In the genomic region with DNA sequence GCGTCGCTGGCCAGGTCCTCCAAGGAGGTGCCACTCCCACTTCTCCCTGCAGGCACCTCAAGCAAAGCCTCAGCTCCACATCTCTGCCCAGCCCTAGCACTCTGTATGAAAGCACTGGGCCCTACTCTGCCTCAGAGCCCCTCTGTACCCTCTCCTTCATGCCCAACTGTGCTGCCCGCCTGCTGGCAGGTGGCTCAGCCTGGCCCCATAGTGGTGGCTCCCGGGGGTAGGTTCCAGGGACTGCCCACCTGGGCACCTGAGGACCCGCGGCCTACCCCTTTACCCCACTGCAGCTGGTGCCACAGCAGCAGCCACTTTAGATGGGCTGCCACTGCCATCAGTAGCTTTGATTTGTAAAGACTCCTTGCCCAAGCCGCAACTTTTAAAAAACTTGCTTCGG, we compare ENCODE assay signal across 33 cellular contexts.
"Had no signal": no experiment of that assay in that cellular context is flagged by ENCODE, and none has a peak within 500 bp of the region (broad histone marks: within the 10 kb centered on the region; RNA-seq: fewer than 3 reads in every experiment).

No MANE protein-coding gene starts in this region.

- H3K4me3 Mint-ChIP-seq: activated B cell treated with CpG ODN at 0.5 μM for 24 hours; activated CD8-positive, alpha-beta T cell treated with anti-CD3 and anti-CD28 coated beads for 36 hours; activated naive CD4-positive, alpha-beta T cell treated with anti-CD3 and anti-CD28 coated beads for 36 hours; activated naive CD4-positive, alpha-beta T cell treated with anti-CD3 and anti-CD28 coated beads, Interleukin-2, amount 50 U/mL, for 24 hours; activated naive CD8-positive, alpha-beta T cell treated with anti-CD3 and anti-CD28 coated beads for 36 hours; activated T-cell treated with anti-CD3 and anti-CD28 coated beads, Interleukin-2, amount 50 U/mL, for 4 hours; activated T-helper 1 cell treated with anti-CD3 and anti-CD28 coated beads, Interleukin-12 subunit alpha, Interleukin-12 subunit beta, Interleukin-2, Interleukin-4 antibody, amounts not matched to agents 30 ng/mL and 10 ng/mL and 1 ng/mL, durations not matched to agents 14 hours and 24 hours and 36 hours; brain; central memory CD8-positive, alpha-beta T cell; effector memory CD8-positive, alpha-beta T cell; T-helper 17 cell; T-helper 2 cell treated with Interferon-gamma antibody and Interleukin-4, amounts not matched to agents 5 μg/mL and 100 μg/mL, for 36 hours had no signal

- ATAC-seq: activated CD4-positive, CD25-positive, alpha-beta regulatory T cell treated with anti-CD3 and anti-CD28 coated beads, Interleukin-2, amount 50 U/mL, for 24 hours; activated CD8-positive, alpha-beta T cell treated with anti-CD3 and anti-CD28 coated beads for 36 hours; activated T-cell treated with anti-CD3 and anti-CD28 coated beads, Interleukin-2, amount 50 U/mL, for 4 hours; effector memory CD8-positive, alpha-beta T cell; foreskin keratinocyte; gastrocnemius medialis; T-helper 17 cell had no signal

- H3K27ac ChIP-seq: ascending aorta, breast epithelium, cardiac muscle cell, esophagus muscularis mucosa, foreskin keratinocyte, gastrocnemius medialis, WERI-Rb-1 had no signal

- H3K4me1 ChIP-seq: ascending aorta, breast epithelium, esophagus muscularis mucosa, foreskin keratinocyte, gastrocnemius medialis had no signal

- DNase-seq: activated B cell treated with CpG ODN at 0.5 μM for 24 hours; activated CD4-positive, alpha-beta T cell treated with anti-CD3 and anti-CD28 coated beads for 48 hours; activated CD4-positive, alpha-beta T cell treated with anti-CD3 and anti-CD28 coated beads, Interleukin-2, amount 50 U/mL, for 1 hour; activated CD4-positive, alpha-beta T cell treated with anti-CD3 and anti-CD28 coated beads, Interleukin-2, amount 50 U/mL, for 48 hours; activated CD8-positive, alpha-beta memory T cell treated with anti-CD3 and anti-CD28 coated beads for 24 hours; activated CD8-positive, alpha-beta T cell treated with anti-CD3 and anti-CD28 coated beads for 36 hours; activated effector memory CD4-positive, alpha-beta T cell treated with anti-CD3 and anti-CD28 coated beads, Interleukin-2, amount 50 U/mL, for 16 hours; activated naive CD4-positive, alpha-beta T cell treated with anti-CD3 and anti-CD28 coated beads for 36 hours; activated naive CD8-positive, alpha-beta T cell treated with anti-CD3 and anti-CD28 coated beads for 36 hours; activated T-cell treated with anti-CD3 and anti-CD28 coated beads, Interleukin-2, amount 50 U/mL, for 4 hours; cortex of kidney; dermis blood vessel endothelial cell; effector CD4-positive, alpha-beta T cell; effector memory CD8-positive, alpha-beta T cell; erythroblast; foreskin keratinocyte; gastrocnemius medialis; T-helper 1 cell; T-helper 17 cell; T1000; WERI-Rb-1 had no signal

- H3K36me3 ChIP-seq: ascending aorta, breast epithelium, cardiac muscle cell, esophagus muscularis mucosa, gastrocnemius medialis, WERI-Rb-1 had no signal

- H3K4me1 Mint-ChIP-seq: activated B cell treated with CpG ODN at 0.5 μM for 24 hours; activated naive CD4-positive, alpha-beta T cell treated with anti-CD3 and anti-CD28 coated beads, Interleukin-2, amount 50 U/mL, for 24 hours; activated naive CD8-positive, alpha-beta T cell treated with anti-CD3 and anti-CD28 coated beads for 36 hours; brain; central memory CD8-positive, alpha-beta T cell; T-helper 17 cell had no signal

- H3K27me3 Mint-ChIP-seq: activated B cell treated with CpG ODN at 0.5 μM for 24 hours; activated CD8-positive, alpha-beta T cell treated with anti-CD3 and anti-CD28 coated beads for 36 hours; activated naive CD4-positive, alpha-beta T cell treated with anti-CD3 and anti-CD28 coated beads, Interleukin-2, amount 50 U/mL, for 24 hours; activated naive CD8-positive, alpha-beta T cell treated with anti-CD3 and anti-CD28 coated beads for 36 hours; brain; central memory CD8-positive, alpha-beta T cell; effector memory CD8-positive, alpha-beta T cell; T-helper 17 cell had no signal

- H3K9me3 ChIP-seq: ascending aorta, breast epithelium, gastrocnemius medialis had no signal

- H3K36me3 Mint-ChIP-seq: activated naive CD4-positive, alpha-beta T cell treated with anti-CD3 and anti-CD28 coated beads, Interleukin-2, amount 50 U/mL, for 24 hours; activated naive CD8-positive, alpha-beta T cell treated with anti-CD3 and anti-CD28 coated beads for 36 hours; brain had no signal

- H3K27me3 ChIP-seq: ascending aorta, breast epithelium, cardiac muscle cell, esophagus muscularis mucosa, foreskin keratinocyte, gastrocnemius medialis had no signal

- H3K27ac Mint-ChIP-seq: activated B cell treated with CpG ODN at 0.5 μM for 24 hours; activated CD8-positive, alpha-beta T cell treated with anti-CD3 and anti-CD28 coated beads for 36 hours; activated naive CD4-positive, alpha-beta T cell treated with anti-CD3 and anti-CD28 coated beads for 36 hours; activated naive CD4-positive, alpha-beta T cell treated with anti-CD3 and anti-CD28 coated beads, Interleukin-2, amount 50 U/mL, for 24 hours; activated naive CD8-positive, alpha-beta T cell treated with anti-CD3 and anti-CD28 coated beads for 36 hours; activated T-helper 1 cell treated with anti-CD3 and anti-CD28 coated beads, Interleukin-12 subunit alpha, Interleukin-12 subunit beta, Interleukin-2, Interleukin-4 antibody, amounts not matched to agents 30 ng/mL and 10 ng/mL and 1 ng/mL, durations not matched to agents 14 hours and 24 hours and 36 hours; activated T-helper 2 cell treated with anti-CD3 and anti-CD28 coated beads, Interferon-gamma antibody, Interleukin-2, Interleukin-4, amounts not matched to agents 10 μg/mL and 5 μg/mL and 100 μg/mL, durations not matched to agents 14 hours and 24 hours and 36 hours; brain; effector memory CD8-positive, alpha-beta T cell; T-helper 17 cell; T-helper 2 cell treated with Interferon-gamma antibody and Interleukin-4, amounts not matched to agents 5 μg/mL and 100 μg/mL, for 36 hours had no signal

- H3K4me3 ChIP-seq: ascending aorta, breast epithelium, cardiac muscle cell, esophagus muscularis mucosa, gastrocnemius medialis had no signal

- H3K9me3 Mint-ChIP-seq: activated CD8-positive, alpha-beta T cell treated with anti-CD3 and anti-CD28 coated beads for 36 hours; activated naive CD4-positive, alpha-beta T cell treated with anti-CD3 and anti-CD28 coated beads for 36 hours; activated naive CD4-positive, alpha-beta T cell treated with anti-CD3 and anti-CD28 coated beads, Interleukin-2, amount 50 U/mL, for 24 hours; brain had no signal

- FAIRE-seq: colon had no signal
